1 cellular context compared by ENCODE assay signal in the genomic region with DNA sequence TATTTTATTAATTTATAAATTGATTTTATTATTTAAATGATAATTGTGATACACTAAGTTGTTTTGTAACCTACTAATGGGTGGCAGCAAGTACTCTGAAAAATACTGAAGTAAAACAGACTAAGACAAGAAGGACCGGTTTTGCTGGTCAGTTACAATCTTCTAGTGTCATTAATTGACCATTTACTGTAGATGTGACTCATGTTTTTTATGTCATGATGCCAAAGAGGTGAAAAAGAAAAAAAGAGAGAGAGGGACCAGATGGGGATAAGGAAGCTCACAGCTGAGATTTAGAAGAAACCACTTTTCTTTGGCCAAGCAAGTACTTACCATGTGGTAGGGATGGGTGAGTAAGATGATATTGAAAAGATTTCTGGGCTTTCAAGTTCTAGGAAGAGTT.
TF ChIP-seq lines count a peak whose summit lies in the region.

No MANE protein-coding gene starts in this region.

TF ChIP-seq in GM23338, 12 proteins besides CTCF, POLR2A, EP300 and RAD21 (continued from another document):
- no peak for TF ChIP-seq ZNF462 (CRISPR knock-in tag; IDR thresholded peaks at IDR 0.05)
- TF ChIP-seq POLR2AphosphoS5 (IDR thresholded peaks at IDR 0.05; ENCODE audit: low read depth) = no peak
- no peak for TF ChIP-seq STAT1 (IDR thresholded peaks at IDR 0.05; ENCODE audit: unreplicated experiment)
- TF ChIP-seq EZH2 (IDR thresholded peaks at IDR 0.05; ENCODE audit: low read depth, unreplicated experiment) = no peak
- TF ChIP-seq, protein P1, sequence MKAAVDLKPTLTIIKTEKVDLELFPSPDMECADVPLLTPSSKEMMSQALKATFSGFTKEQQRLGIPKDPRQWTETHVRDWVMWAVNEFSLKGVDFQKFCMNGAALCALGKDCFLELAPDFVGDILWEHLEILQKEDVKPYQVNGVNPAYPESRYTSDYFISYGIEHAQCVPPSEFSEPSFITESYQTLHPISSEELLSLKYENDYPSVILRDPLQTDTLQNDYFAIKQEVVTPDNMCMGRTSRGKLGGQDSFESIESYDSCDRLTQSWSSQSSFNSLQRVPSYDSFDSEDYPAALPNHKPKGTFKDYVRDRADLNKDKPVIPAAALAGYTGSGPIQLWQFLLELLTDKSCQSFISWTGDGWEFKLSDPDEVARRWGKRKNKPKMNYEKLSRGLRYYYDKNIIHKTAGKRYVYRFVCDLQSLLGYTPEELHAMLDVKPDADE (IDR thresholded peaks at IDR 0.05) = no peak
- TF ChIP-seq CREB1 (CRISPR knock-in tag; IDR thresholded peaks at IDR 0.05; ENCODE audit: low read depth) = no peak
- TF ChIP-seq EZH2phosphoT487 (IDR thresholded peaks at IDR 0.05; ENCODE audit: unreplicated experiment) = no peak
- no peak for TF ChIP-seq JUNB (IDR thresholded peaks at IDR 0.05; ENCODE audit: unreplicated experiment)
